In the genomic region with DNA sequence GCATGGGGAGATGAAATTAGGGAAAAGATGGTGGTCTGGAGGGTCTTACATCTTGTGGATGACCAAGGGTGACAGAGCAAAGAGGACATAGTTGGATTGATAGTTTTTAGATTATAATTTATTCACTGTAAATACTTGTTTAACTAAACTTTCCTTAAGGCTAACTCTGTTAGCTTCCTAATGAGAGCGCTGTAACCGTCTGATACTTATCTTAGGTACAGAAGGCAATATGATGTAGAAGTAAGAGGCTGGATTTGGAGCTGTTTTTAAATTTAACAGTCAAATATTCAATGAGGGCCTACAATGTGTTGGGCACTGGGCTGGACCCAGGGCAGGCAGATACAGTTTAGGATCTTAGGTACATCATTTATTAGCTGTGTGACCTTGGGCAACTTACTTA, we compare ENCODE assay signal across 22 cellular contexts. TPM values are rescaled to one million over a fixed set of nuclear protein-coding genes. Genes with fewer than 3 reads are reported as not detected.
"Had no signal": no experiment of that assay in that cellular context is flagged by ENCODE, and none has a peak within 500 bp of the region (broad histone marks: within the 10 kb centered on the region; RNA-seq: fewer than 3 reads in every experiment).

No MANE protein-coding gene starts in this region.

- H3K36me3 ChIP-seq: SJCRH30 had no signal

- H3K27me3 Mint-ChIP-seq: IgD-negative memory B cell had no signal

- H3K4me3 ChIP-seq: SJCRH30 had no signal

- H3K4me3 Mint-ChIP-seq: IgD-negative memory B cell had no signal

- H3K4me1 ChIP-seq: SJCRH30 had no signal

- H3K27ac Mint-ChIP-seq: IgD-negative memory B cell had no signal

- H3K4me1 Mint-ChIP-seq: IgD-negative memory B cell had no signal

- H3K36me3 Mint-ChIP-seq: IgD-negative memory B cell had no signal

- H3K27me3 ChIP-seq: SJCRH30 had no signal

- H3K9me3 Mint-ChIP-seq: IgD-negative memory B cell had no signal

- H3K27ac ChIP-seq: HL-60, RWPE1, SJCRH30 had no signal

- DNase-seq: KBM-7, MV-4-11, NCI-H1048, NCI-H1105, NCI-H1417, NCI-H1436 treated with DMSO at 0.1 percent for 48 hours, NCI-H1694, NCI-H187 treated with DMSO at 0.1 percent for 48 hours, NCI-H2029 treated with DMSO at 0.1 percent for 48 hours, NCI-H2171 treated with DMSO at 0.1 percent for 48 hours, NCI-H2227 treated with DMSO at 0.1 percent for 48 hours, NCI-H524, NCI-H526 treated with DMSO at 0.1 percent for 48 hours, NCI-H774, PC-3, SHP77 treated with DMSO at 0.1 percent for 48 hours, SJCRH30, SW 1271 had no signal

- H3K9me3 ChIP-seq: SJCRH30 had no signal

RNA-seq across cellular contexts. Expression of gene PRKAR2B, which starts 36.0 kb away (rescaled TPM):
- total RNA-seq: MCF 10A had no signal
